ENCODE assay signal across 17 cellular contexts in genomic region chr12:51695241-51696010, GRCh38.
DNase-seq lines count a peak whose midpoint lies in the region; ATAC-seq, FAIRE-seq and TF ChIP-seq lines count a peak whose summit lies in the region.
"Had no signal": no experiment of that assay in that cellular context is flagged by ENCODE, and none has a peak within 500 bp of the region (broad histone marks: within the 10 kb centered on the region; RNA-seq: fewer than 3 reads in every experiment).

No MANE protein-coding gene starts in this region.

- H3K56ac ChIP-seq in mesendoderm (ENCODE audit: low read length), result no peak overlapping the region

- no CpG with 5 or more reads among the region's 1 CpG for WGBS in mesendoderm (ENCODE audit: extremely low coverage, insufficient coverage, low lambda C conversion rate)

- no peak overlapping the region for H2BK5ac ChIP-seq in mesendoderm (ENCODE audit: low read length)

- H3K27ac ChIP-seq in astrocyte (ENCODE audit: low read depth, low read length), result no peak overlapping the region
- H3K27ac ChIP-seq in mesendoderm (ENCODE audit: low read depth, low read length), result no peak overlapping the region
- H3K27ac ChIP-seq: A549, C4-2B, SJCRH30 had no signal

- no peak overlapping the region for H2BK15ac ChIP-seq in mesendoderm (replicated peaks; ENCODE audit: low read depth)

- H3K4me1 ChIP-seq in astrocyte (ENCODE audit: insufficient read depth, low read length), result no peaks in the 10 kb centered on the region
- H3K4me1 ChIP-seq in mesendoderm (ENCODE audit: control insufficient read depth, low read depth, low read length), result no peaks in the 10 kb centered on the region
- H3K4me1 ChIP-seq: A549, SJCRH30 had no signal

- H3K27me3 ChIP-seq in BJ (ENCODE audit: control insufficient read depth, insufficient read depth, low read length) (no peaks in the 10 kb centered on the region), astrocyte (ENCODE audit: insufficient read depth, low read length) (no peaks in the 10 kb centered on the region), mesendoderm (ENCODE audit: insufficient read depth, low read length, poor library complexity) (no peaks in the 10 kb centered on the region)

- H3K23ac ChIP-seq in mesendoderm (ENCODE audit: low read length), result no peak overlapping the region

- DNase-seq in BJ (ENCODE audit: low read depth) (peak; percentile 35), GM04504 (ENCODE audit: low read depth) (peak; percentile 26), astrocyte (ENCODE audit: low read depth) (peak; percentile 10), mesendoderm (peak; percentile 4), left colon (no peak), NCI-H69 (lab: John Stamatoyannopoulos, UW) (no peak), NCI-H1105 treated with DMSO at 0.1 percent for 48 hours (lab: John Stamatoyannopoulos, UW) (no peak)
- DNase-seq: KBM-7, NCI-H187 treated with DMSO at 0.1 percent for 48 hours, NCI-H2227 treated with DMSO at 0.1 percent for 48 hours, NCI-H510A treated with DMSO at 0.1 percent for 48 hours, SJCRH30 had no signal

- CTCF ChIA-PET in BJ (lab: Yijun Ruan, JAX), result interaction anchor here (1.1 to 1.6 kb wide), 6 partner anchors 8 to 274 kb away, joined by 3 to 6 read pairs (median 4); no protein-coding TSS in a partner anchor

- no peaks in the 10 kb centered on the region for H3K27me3 Mint-ChIP-seq in astrocyte (ENCODE audit: low read depth, unreplicated experiment)

- H2BK120ac ChIP-seq in mesendoderm (ENCODE audit: low read depth, low read length), result no peak overlapping the region

- H3K4ac ChIP-seq in mesendoderm (ENCODE audit: low read depth, low read length), result no peak overlapping the region

- H4K8ac ChIP-seq in mesendoderm (ENCODE audit: low read depth, low read length), result no peak overlapping the region

- no peak overlapping the region for H3K4me3 Mint-ChIP-seq in astrocyte (ENCODE audit: unreplicated experiment)
- H3K4me3 Mint-ChIP-seq: T-helper 1 cell treated with Interleukin-12 subunit alpha and Interleukin-12 subunit beta and Interleukin-4 antibody, amounts not matched to agents 30 μg/mL and 1 μg/mL, for 36 hours had no signal

- no peaks in the 10 kb centered on the region for H3K9me3 Mint-ChIP-seq in astrocyte (ENCODE audit: unreplicated experiment)
- H3K9me3 Mint-ChIP-seq: T-helper 1 cell treated with Interleukin-12 subunit alpha and Interleukin-12 subunit beta and Interleukin-4 antibody, amounts not matched to agents 30 μg/mL and 1 μg/mL, for 36 hours had no signal

- H3K79me2 ChIP-seq in astrocyte (ENCODE audit: insufficient read depth, low read length) (no peaks in the 10 kb centered on the region), mesendoderm (ENCODE audit: control insufficient read depth, insufficient read depth, low read length) (no peaks in the 10 kb centered on the region)

- no peak overlapping the region for H3K18ac ChIP-seq in mesendoderm (ENCODE audit: low read length)

- no peak overlapping the region for H3K9ac ChIP-seq in astrocyte (ENCODE audit: low read length)
- no peak overlapping the region for H3K9ac ChIP-seq in mesendoderm (ENCODE audit: low read length)

- no peaks in the 10 kb centered on the region for H3K79me1 ChIP-seq in mesendoderm (ENCODE audit: low read length)

- no peak for FAIRE-seq in astrocyte (lab: Jason Lieb, UNC)
- FAIRE-seq: A549 had no signal

- no peaks in the 10 kb centered on the region for H3K9me3 ChIP-seq in astrocyte (ENCODE audit: insufficient read depth, low read depth, low read length)
- H3K9me3 ChIP-seq: A549, SJCRH30 had no signal

- no peak overlapping the region for H4K5ac ChIP-seq in mesendoderm (ENCODE audit: low read length)

- no peak overlapping the region for H3K4me2 ChIP-seq in astrocyte (ENCODE audit: low read length)
- H3K4me2 ChIP-seq in mesendoderm (ENCODE audit: low read length), result no peak overlapping the region
- H3K4me2 ChIP-seq: A549 had no signal

- POLR2A ChIA-PET in BJ (lab: Charles Lee), result no interaction called here

- H3K36me3 Mint-ChIP-seq in astrocyte (ENCODE audit: low read depth, unreplicated experiment), result no peaks in the 10 kb centered on the region

- H3K36me3 ChIP-seq in BJ (ENCODE audit: control insufficient read depth, insufficient read depth, low read length) (peaks cover 1% of the 10 kb centered on the region; the same call in 1 of the 2 replicates), astrocyte (ENCODE audit: insufficient read depth, low read length) (no peaks in the 10 kb centered on the region), mesendoderm (ENCODE audit: control insufficient read depth, insufficient read depth, low read length) (no peaks in the 10 kb centered on the region)
- H3K36me3 ChIP-seq: SJCRH30 had no signal

- no peak overlapping the region for H3K27ac Mint-ChIP-seq in astrocyte (ENCODE audit: unreplicated experiment)
- H3K27ac Mint-ChIP-seq: T-helper 1 cell treated with Interleukin-12 subunit alpha and Interleukin-12 subunit beta and Interleukin-4 antibody, amounts not matched to agents 30 μg/mL and 1 μg/mL, for 36 hours had no signal

- no peak overlapping the region for H2AK5ac ChIP-seq in mesendoderm (ENCODE audit: low read length)

- ATAC-seq in left colon (no peak), GM18873 (IDR thresholded peaks at IDR 0.05; ENCODE audit: low FRiP score, unreplicated experiment) (no peak)
- ATAC-seq: A549, HCT116 had no signal

- no peaks in the 10 kb centered on the region for H4K20me1 ChIP-seq in astrocyte (ENCODE audit: insufficient read depth, low read length)

- H3K4me1 Mint-ChIP-seq in astrocyte (ENCODE audit: low read depth, unreplicated experiment), result peaks cover 12% of the 10 kb centered on the region

- TF ChIP-seq CTCF in BJ (IDR thresholded peaks at IDR 0.05; ENCODE audit: insufficient read depth, low read depth, low read length) (no peak), astrocyte (IDR thresholded peaks at IDR 0.05; ENCODE audit: insufficient read depth, low read depth, low read length) (no peak)

- H3K4me3 ChIP-seq in BJ (ENCODE audit: low read depth, low read length) (no peak overlapping the region), astrocyte (ENCODE audit: insufficient read depth, low read depth, low read length) (no peak overlapping the region), mesendoderm (ENCODE audit: low read length) (no peak overlapping the region)
- H3K4me3 ChIP-seq: A549, SJCRH30 had no signal

- intact Hi-C loops in left colon (cut with DNase I, micrococcal nuclease), result no loop called here

- H2AFZ ChIP-seq in astrocyte (ENCODE audit: low read depth, low read length), result no peak overlapping the region

Comparison
In these comparisons a context has a peak if more than half of its experiments do, and no peak if none do; other contexts are left out.
1. DNase-seq: peak in BJ (single experiment), GM04504 (single experiment), astrocyte (single experiment) and mesendoderm (single experiment); none in left colon (0 of 2), NCI-H69 (single experiment) and NCI-H1105 treated with DMSO at 0.1 percent for 48 hours (single experiment).